Comparison of ENCODE assay signal across 20 cellular contexts in genomic region chr3:172746476-172746875, GRCh38. TPM values are rescaled to one million over a fixed set of nuclear protein-coding genes. Genes with fewer than 3 reads are reported as not detected.
DNase-seq lines count a peak whose midpoint lies in the region; ATAC-seq, FAIRE-seq and TF ChIP-seq lines count a peak whose summit lies in the region.
"Had no signal": no experiment of that assay in that cellular context is flagged by ENCODE, and none has a peak within 500 bp of the region (broad histone marks: within the 10 kb centered on the region; RNA-seq: fewer than 3 reads in every experiment).

No MANE protein-coding gene starts in this region.

- intact Hi-C loops in HCT116 (cut with micrococcal nuclease) = no loop called here
- intact Hi-C loops in testis (cut with DNase I; ENCODE audit: low total_unique reads) = no loop called here

- H3K9me3 ChIP-seq in A549 (no peaks in the 10 kb centered on the region), HCT116 (ENCODE audit: control insufficient read depth in 1 of 2, insufficient read depth in 1 of 2, low read depth in 1 of 2, low read length in 2 of 2) (no peaks in the 10 kb centered on the region), SJSA1 (replicated peaks) (no peaks in the 10 kb centered on the region), osteoblast (ENCODE audit: low read depth, low read length) (no peaks in the 10 kb centered on the region), testis (no peaks in the 10 kb centered on the region)
- H3K9me3 ChIP-seq: right atrium auricular region, tibial artery had no signal

- H2AFZ ChIP-seq in HCT116 (ENCODE audit: low read depth, low read length, poor library complexity, severe bottlenecking) (peak overlapping the region; percentile 20), osteoblast (ENCODE audit: low read length) (no peak overlapping the region)

- TF ChIP-seq POLR2A in A549 (IDR thresholded peaks at IDR 0.05; ENCODE audit: low read length) = no peak
- TF ChIP-seq POLR2A in HCT116 (IDR thresholded peaks at IDR 0.05; ENCODE audit: borderline replicate concordance, extremely low read depth, insufficient read depth, insufficient read length) = no peak
- TF ChIP-seq POLR2A in testis (IDR thresholded peaks at IDR 0.05) = no peak

- H3K9me2 ChIP-seq in HCT116 (ENCODE audit: insufficient read depth) = no peaks in the 10 kb centered on the region

- H3K4me3 ChIP-seq in A549 = no peak overlapping the region
- H3K4me3 ChIP-seq in HCT116 (replicated peaks in 1 of 2; ENCODE audit: low read depth in 1 of 2, low read length in 2 of 2) = no peak overlapping the region
- no peak overlapping the region for H3K4me3 ChIP-seq in SJSA1
- H3K4me3 ChIP-seq in osteoblast (ENCODE audit: insufficient read depth, low read length) = no peak overlapping the region
- no peak overlapping the region for H3K4me3 ChIP-seq in testis
- H3K4me3 ChIP-seq: right atrium auricular region, tibial artery had no signal

- no peak for TF ChIP-seq CTCF in A549 (IDR thresholded peaks at IDR 0.05)
- no peak for TF ChIP-seq CTCF in HCT116 (IDR thresholded peaks at IDR 0.05 in 2 of 3, conservative IDR thresholded peaks at IDR 0.05 in 1 of 3; ENCODE audit: borderline replicate concordance in 1 of 3, insufficient read depth in 1 of 3, low read depth in 2 of 3, low read length in 2 of 3)
- TF ChIP-seq CTCF in osteoblast (IDR thresholded peaks at IDR 0.05; ENCODE audit: extremely low read depth, low read depth, low read length) = no peak
- TF ChIP-seq CTCF in testis (IDR thresholded peaks at IDR 0.05) = no peak

- CTCF ChIA-PET in A549 (lab: Yijun Ruan, JAX) (interaction anchor here (0.6 to 9.1 kb wide), 2 partner anchors 15 to 35 kb away, joined by 3 to 83 read pairs; partner anchors contain the start of gene NCEH1), HCT116 (lab: Charles Lee) (interaction anchor here (1.0 kb wide), 1 partner anchor 73 kb away, joined by 3 read pairs; no protein-coding TSS in a partner anchor)

- peak overlapping the region; percentile 75 to 91; a peak in 5 of 6 replicates for H3K27ac ChIP-seq in A549
- no peak overlapping the region for H3K27ac ChIP-seq in HCT116 (ENCODE audit: low read depth, low read length)
- peak overlapping the region; percentile 49 for H3K27ac ChIP-seq in SJSA1
- H3K27ac ChIP-seq in osteoblast (ENCODE audit: low read depth, low read length) = no peak overlapping the region
- no peak overlapping the region for H3K27ac ChIP-seq in testis
- H3K27ac ChIP-seq: foreskin keratinocyte, HL-60, right atrium auricular region, tibial artery had no signal

- H3K4me2 ChIP-seq in A549 = peak overlapping the region; percentile 40
- H3K4me2 ChIP-seq in HCT116 (ENCODE audit: low read length) = no peak overlapping the region
- H3K4me2 ChIP-seq in osteoblast (ENCODE audit: insufficient read depth, low read length) = no peak overlapping the region

- H3K27me3 ChIP-seq in HCT116 (ENCODE audit: insufficient read depth, low read length) (no peaks in the 10 kb centered on the region), SJSA1 (replicated peaks) (no peaks in the 10 kb centered on the region), osteoblast (ENCODE audit: insufficient read depth, low read length) (no peaks in the 10 kb centered on the region), testis (no peaks in the 10 kb centered on the region)
- H3K27me3 ChIP-seq: foreskin keratinocyte, right atrium auricular region, tibial artery had no signal

- H3K9ac ChIP-seq in HCT116 (ENCODE audit: low read length) = no peak overlapping the region

- H3K79me2 ChIP-seq in HCT116 (ENCODE audit: insufficient read depth, low read length) = peaks cover 8% of the 10 kb centered on the region
- H3K79me2 ChIP-seq in osteoblast (ENCODE audit: insufficient read depth, low read length) = peaks cover 8% of the 10 kb centered on the region

- H4K20me1 ChIP-seq in HCT116 (ENCODE audit: insufficient read depth) = no peaks in the 10 kb centered on the region
- H4K20me1 ChIP-seq in osteoblast (ENCODE audit: insufficient read depth, low read length) = no peaks in the 10 kb centered on the region

- H3K36me3 ChIP-seq in HCT116 (ENCODE audit: control insufficient read depth in 1 of 2, insufficient read depth in 2 of 2, low read length in 2 of 2) (no peaks in the 10 kb centered on the region), SJSA1 (peaks cover 3% of the 10 kb centered on the region; the same call in 1 of the 2 replicates), osteoblast (ENCODE audit: insufficient read depth, low read length) (no peaks in the 10 kb centered on the region), testis (ENCODE audit: low read depth, missing control alignments) (no peaks in the 10 kb centered on the region)
- H3K36me3 ChIP-seq: right atrium auricular region, tibial artery had no signal

- ATAC-seq in A549 = no peak
- no peak for ATAC-seq in HCT116
- ATAC-seq in HG02852 (IDR thresholded peaks at IDR 0.05; ENCODE audit: unreplicated experiment) = no peak
- ATAC-seq: foreskin keratinocyte; left cardiac atrium; stimulated activated memory B cell treated with anti-CD40 and anti-IgM and Interleukin-4, amounts not matched to agents 10 μg/mL and 1 μg/mL and 100 μg/mL, for 72 hours had no signal

- no peak for TF ChIP-seq EP300 in A549 (IDR thresholded peaks at IDR 0.05)

- TF ChIP-seq RAD21 in A549 (conservative IDR thresholded peaks at IDR 0.05 in 1 of 2, IDR thresholded peaks at IDR 0.05 in 1 of 2) = no peak
- TF ChIP-seq RAD21 in HCT116 (IDR thresholded peaks at IDR 0.05; ENCODE audit: low read depth) = no peak

- no TSS peak for BruUV-seq in HCT116 (replicated peaks; lab: Mats Ljungman, UMichigan)

- FAIRE-seq in A549 (lab: Jason Lieb, UNC) = no peak
- FAIRE-seq: colon, H54 had no signal

- DNase-seq in A549 (ENCODE audit: low read depth in 1 of 2, low spot score in 1 of 2) = no peak
- no peak for DNase-seq in HCT116 (ENCODE audit: low read depth, low spot score)
- peak in 1 of 2 experiments; percentile 21 for DNase-seq in SJSA1 (ENCODE audit: low read depth in 1 of 2, low spot score in 2 of 2)
- peak; percentile 18 for DNase-seq in hepatic stellate cell (ENCODE audit: low spot score)
- no peak for DNase-seq in osteoblast (ENCODE audit: insufficient read length, low spot score, missing footprints)
- no peak for DNase-seq in activated CD4-positive, CD25-positive, alpha-beta regulatory T cell (lab: John Stamatoyannopoulos, UW)
- DNase-seq in testis = no peak
- DNase-seq: activated CD4-positive, alpha-beta T cell treated with anti-CD3 and anti-CD28 coated beads, Interleukin-2, amount 50 U/mL, for 1 hour; KG1; left cardiac atrium; NCI-H1092; NCI-H69; tibial artery had no signal

- H3K4me1 ChIP-seq in A549 (peaks cover 31% of the 10 kb centered on the region), HCT116 (ENCODE audit: control insufficient read depth in 1 of 2, insufficient read depth in 2 of 2, low read length in 2 of 2) (peaks cover 21 to 31% of the 10 kb centered on the region in 2 experiments), SJSA1 (replicated peaks) (peaks cover 34% of the 10 kb centered on the region), osteoblast (ENCODE audit: insufficient read depth, low read length) (peaks cover 23% of the 10 kb centered on the region), testis (no peaks in the 10 kb centered on the region)

- POLR2A ChIA-PET in A549 (lab: Yijun Ruan, JAX) (no interaction called here), HCT116 (lab: Charles Lee) (no interaction called here)

- WGBS in A549 (ENCODE audit: missing lambda C conversion rate) = 76% methylated on average over 2 of the region's 2 CpGs
- 75 to 79% methylated on average over 2 of the region's 2 CpGs for WGBS in testis, 2 donors

- RAD21 ChIA-PET in HCT116 (lab: Charles Lee; ENCODE audit: low non-redundant PET in 1 of 2, low total read pairs in 2 of 2, uncharacterized antibody in 2 of 2, unreplicated experiment in 2 of 2) = no interaction called here

TF ChIP-seq in HCT116, 20 proteins besides CTCF, POLR2A, EP300 and RAD21 (continues in another document):
- TF ChIP-seq, protein P1, sequence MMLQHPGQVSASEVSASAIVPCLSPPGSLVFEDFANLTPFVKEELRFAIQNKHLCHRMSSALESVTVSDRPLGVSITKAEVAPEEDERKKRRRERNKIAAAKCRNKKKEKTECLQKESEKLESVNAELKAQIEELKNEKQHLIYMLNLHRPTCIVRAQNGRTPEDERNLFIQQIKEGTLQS (IDR thresholded peaks at IDR 0.05) = no peak
- TF ChIP-seq CBX3 (IDR thresholded peaks at IDR 0.05; ENCODE audit: low read depth) (no peak), POLR2AphosphoS5 (IDR thresholded peaks at IDR 0.05; ENCODE audit: low read depth, low read length) (no peak), TCF7L2 (IDR thresholded peaks at IDR 0.05; ENCODE audit: borderline replicate concordance, extremely low read depth, insufficient read depth, insufficient read length) (no peak), EZH2 (IDR thresholded peaks at IDR 0.05) (no peak), FOSL1 (IDR thresholded peaks at IDR 0.05; ENCODE audit: low read depth) (no peak), EGR1 (IDR thresholded peaks at IDR 0.05; ENCODE audit: low read depth) (no peak)
- TF ChIP-seq, protein P2, sequence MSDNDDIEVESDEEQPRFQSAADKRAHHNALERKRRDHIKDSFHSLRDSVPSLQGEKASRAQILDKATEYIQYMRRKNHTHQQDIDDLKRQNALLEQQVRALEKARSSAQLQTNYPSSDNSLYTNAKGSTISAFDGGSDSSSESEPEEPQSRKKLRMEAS (IDR thresholded peaks at IDR 0.05) = no peak

RNA-seq across cellular contexts. Expression of gene ECT2, which starts 4.0 kb away (rescaled TPM):
- polyA plus RNA-seq in A549 (2011; rRNA removed) (132 and 187 TPM in 2 replicates), A549 (2017; fragmentation: RNase III; extraction: RNeasy Plus Mini Kit Qiagen cat#74134 plus additional on column Dnase treatment) (92.3 to 96.5 TPM (median 93.3 TPM) in 3 replicates), testis (ENCODE audit: insufficient read depth, low read depth, low replicate concordance) (21.9 TPM)
- 28.9 and 30.3 TPM in 2 replicates for polyA plus RNA-seq in A549 (2012; cell fraction: cytosol; rRNA removed)
- polyA plus RNA-seq in A549 (2012; cell fraction: nucleus; rRNA removed) = 23.6 and 46.4 TPM in 2 replicates
- polyA minus RNA-seq in A549 (2011; rRNA and poly(A)+ RNA removed) = 71.8 and 77.7 TPM in 2 replicates
- total RNA-seq in HCT116 (2021; ENCODE audit: unreplicated experiment) (95.6 TPM), osteoblast (21.8 and 23.2 TPM in 2 replicates), testis (10 to 100 TPM; 20.8 to 33.3 TPM)
- polyA plus RNA-seq in HCT116 (2012) = 20.8 and 31.4 TPM in 2 replicates
- total RNA-seq in SJSA1 (2014; rRNA removed; shearing (Covaris generic)) = 84.6 and 97.0 TPM in 2 replicates

RNA-seq across cellular contexts. Expression of gene NCEH1, which starts 35.6 kb away (rescaled TPM):
- polyA plus RNA-seq in A549 (2011; rRNA removed) = 32.2 and 33.2 TPM in 2 replicates
- polyA plus RNA-seq in A549 (2012; cell fraction: cytosol; rRNA removed) = 10.6 and 12.9 TPM in 2 replicates
- polyA plus RNA-seq in A549 (2012; cell fraction: nucleus; rRNA removed) = 12.4 TPM in 2 replicates
- polyA plus RNA-seq in A549 (2017; fragmentation: RNase III; extraction: RNeasy Plus Mini Kit Qiagen cat#74134 plus additional on column Dnase treatment) = 20.7 to 25.8 TPM (median 21.4 TPM) in 3 replicates
- polyA minus RNA-seq in A549 (2011; rRNA and poly(A)+ RNA removed) = 34.7 and 36.7 TPM in 2 replicates
- total RNA-seq in HCT116 (2021; ENCODE audit: unreplicated experiment) = 11.5 TPM
- 7.3 and 8.3 TPM in 2 replicates for polyA plus RNA-seq in HCT116 (2012)
- 9.7 and 16.4 TPM in 2 replicates for total RNA-seq in SJSA1 (2014; rRNA removed; shearing (Covaris generic))
- 9.7 and 10.9 TPM in 2 replicates for total RNA-seq in osteoblast
- 1 to 10 TPM; 3.2 to 3.3 TPM for total RNA-seq in testis
- 3.8 TPM for polyA plus RNA-seq in testis (ENCODE audit: insufficient read depth, low read depth, low replicate concordance)

Comparison
In these comparisons a context has a peak if more than half of its experiments do, and no peak if none do; other contexts are left out.
1. H3K27ac ChIP-seq: peak in A549 (2 of 2) and SJSA1 (single experiment); none in HCT116 (single experiment), osteoblast (single experiment) and testis (0 of 2).